ENCODE assay signal across 29 cellular contexts in the genomic region with DNA sequence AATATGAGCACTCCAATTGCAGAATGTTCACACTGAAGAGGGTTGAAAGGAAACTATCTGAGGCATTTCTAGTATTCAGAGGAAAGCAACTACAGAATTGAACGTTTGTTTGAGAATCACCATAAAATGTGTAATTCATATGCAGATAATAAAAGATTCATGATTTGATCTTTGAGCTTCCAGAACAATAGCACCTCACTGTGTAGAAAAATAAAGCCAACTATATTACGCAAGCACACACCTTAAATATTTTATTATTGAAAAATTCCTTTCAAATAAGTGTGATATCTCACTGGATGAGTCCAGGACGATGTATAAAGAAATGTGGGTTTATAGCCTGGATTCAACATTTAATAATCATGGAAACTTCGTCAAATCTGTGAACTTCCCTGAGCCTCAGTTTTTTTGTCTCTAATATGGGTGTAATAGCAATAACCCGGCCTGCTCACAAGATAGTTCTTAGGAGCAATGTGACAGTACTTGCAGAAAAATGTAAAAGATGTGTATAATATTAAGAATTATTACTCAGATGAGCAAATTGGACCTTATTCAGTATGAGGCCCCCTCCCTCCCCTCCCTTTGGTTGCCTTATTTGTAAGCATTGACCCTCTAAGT. TPM values are rescaled to one million over a fixed set of nuclear protein-coding genes. Genes with fewer than 3 reads are reported as not detected.
"Had no signal": no experiment of that assay in that cellular context is flagged by ENCODE, and none has a peak within 500 bp of the region (broad histone marks: within the 10 kb centered on the region; RNA-seq: fewer than 3 reads in every experiment).

No MANE protein-coding gene starts in this region.

- ATAC-seq: activated CD4-positive, CD25-positive, alpha-beta regulatory T cell treated with anti-CD3 and anti-CD28 coated beads, Interleukin-2, amount 50 U/mL, for 24 hours; activated CD8-positive, alpha-beta T cell treated with anti-CD3 and anti-CD28 coated beads for 36 hours; activated naive CD4-positive, alpha-beta T cell treated with anti-CD3 and anti-CD28 coated beads, Interleukin-2, amount 50 U/mL, for 72 hours; activated T-cell treated with anti-CD3 and anti-CD28 coated beads, Interleukin-2, amount 50 U/mL, for 4 hours; esophagus mucosa; T-helper 17 cell had no signal

- H3K36me3 ChIP-seq: ascending aorta, breast epithelium, cardiac muscle cell, colonic mucosa, WERI-Rb-1 had no signal

- H3K27me3 ChIP-seq: ascending aorta, breast epithelium, cardiac muscle cell, colonic mucosa had no signal

- DNase-seq: activated B cell treated with CpG ODN at 0.5 μM for 24 hours; activated CD4-positive, alpha-beta T cell treated with anti-CD3 and anti-CD28 coated beads for 48 hours; activated CD4-positive, alpha-beta T cell treated with anti-CD3 and anti-CD28 coated beads, Interleukin-2, amount 50 U/mL, for 1 hour; activated CD4-positive, alpha-beta T cell treated with anti-CD3 and anti-CD28 coated beads, Interleukin-2, amount 50 U/mL, for 48 hours; activated CD8-positive, alpha-beta memory T cell treated with anti-CD3 and anti-CD28 coated beads for 24 hours; activated CD8-positive, alpha-beta T cell treated with anti-CD3 and anti-CD28 coated beads for 36 hours; activated gamma-delta T cell; activated naive CD4-positive, alpha-beta T cell; activated naive CD4-positive, alpha-beta T cell treated with anti-CD3 and anti-CD28 coated beads, Interleukin-2, amount 10 ng/mL, durations not matched to agents 7 days and 5 days; activated naive CD8-positive, alpha-beta T cell treated with anti-CD3 and anti-CD28 coated beads, Interleukin-2, amount 10 ng/mL, durations not matched to agents 7 days and 5 days; activated T-cell treated with anti-CD3 and anti-CD28 coated beads, Interleukin-2, amount 50 U/mL, for 4 hours; central memory CD4-positive, alpha-beta T cell; cerebellar nuclear complex; colonic mucosa; dorsolateral prefrontal cortex; effector memory CD4-positive, alpha-beta T cell; endodermal cell; foreskin fibroblast; head of caudate nucleus; T-helper 17 cell; T1000; WERI-Rb-1 had no signal

- H3K9me3 ChIP-seq: ascending aorta, breast epithelium, colonic mucosa had no signal

- H3K4me3 ChIP-seq: ascending aorta, breast epithelium, cardiac muscle cell, colonic mucosa, dorsolateral prefrontal cortex had no signal

- H3K4me1 ChIP-seq: breast epithelium, colonic mucosa had no signal

- H3K27ac ChIP-seq: breast epithelium, cardiac muscle cell, colonic mucosa, dorsolateral prefrontal cortex, WERI-Rb-1 had no signal

RNA-seq across cellular contexts. Expression of a gene that starts 11.5 kb away (rescaled TPM):
- total RNA-seq: activated B cell treated with CpG ODN at 0.5 μM for 24 hours; activated CD8-positive, alpha-beta T cell treated with anti-CD3 and anti-CD28 coated beads for 36 hours; activated naive CD8-positive, alpha-beta T cell treated with anti-CD3 and anti-CD28 coated beads, Interleukin-2, amount 10 ng/mL, durations not matched to agents 7 days and 5 days; activated T-helper 2 cell treated with anti-CD3 and anti-CD28 coated beads, Interferon-gamma antibody, Interleukin-2, Interleukin-4, amounts not matched to agents 10 μg/mL and 5 μg/mL and 100 μg/mL, durations not matched to agents 14 hours and 24 hours and 36 hours had no signal

RNA-seq across cellular contexts. Expression of a gene that starts 36.8 kb away (rescaled TPM):
- total RNA-seq: activated naive CD4-positive, alpha-beta T cell treated with anti-CD3 and anti-CD28 coated beads, Interleukin-2, amount 50 U/mL, for 72 hours had no signal
